Comparison of ENCODE assay signal across 8 cellular contexts in genomic region chr15:52078876-52079700, GRCh38. TPM values are rescaled to one million over a fixed set of nuclear protein-coding genes. Genes with fewer than 3 reads are reported as not detected.
DNase-seq lines count a peak whose midpoint lies in the region; ATAC-seq and TF ChIP-seq lines count a peak whose summit lies in the region.

No MANE protein-coding gene starts in this region.

- POLR2A ChIA-PET in HEK293T (lab: Yijun Ruan, JAX) = interaction anchor here (0.6 to 1.1 kb wide), 2 partner anchors 58 to 107 kb away, joined by 3 to 7 read pairs; partner anchors contain the start of gene LEO1

- no peaks in the 10 kb centered on the region for H3K9me3 Mint-ChIP-seq in CD4-positive, CD25-positive, alpha-beta regulatory T cell
- H3K9me3 Mint-ChIP-seq in activated T-helper 1 cell treated with anti-CD3 and anti-CD28 coated beads, Interleukin-12 subunit alpha, Interleukin-12 subunit beta, Interleukin-2, Interleukin-4 antibody, amounts not matched to agents 30 ng/mL and 10 ng/mL and 1 ng/mL, durations not matched to agents 14 hours and 24 hours and 36 hours = no peaks in the 10 kb centered on the region

- no peaks in the 10 kb centered on the region for H3K27me3 ChIP-seq in CD4-positive, CD25-positive, alpha-beta regulatory T cell (ENCODE audit: control insufficient read depth, insufficient read depth, low read length)
- H3K27me3 ChIP-seq in neutrophil = no peaks in the 10 kb centered on the region

- peak; percentile 71 to 81 (median 75) for DNase-seq in CD4-positive, CD25-positive, alpha-beta regulatory T cell
- DNase-seq in HEK293T (ENCODE audit: extremely low spot score) = peak; percentile 68
- DNase-seq in RPMI7951 (ENCODE audit: low read depth) = peak; percentile 66
- DNase-seq in activated T-helper 1 cell treated with anti-CD3 and anti-CD28 coated beads, Interleukin-12 subunit alpha, Interleukin-12 subunit beta, Interleukin-2, Interleukin-4 antibody, amounts not matched to agents 30 ng/mL and 10 ng/mL and 1 ng/mL, durations not matched to agents 14 hours and 24 hours and 36 hours (ENCODE audit: low spot score) = peak; percentile 61
- peak; percentile 38 for DNase-seq in fibroblast of the conjunctiva (ENCODE audit: low read depth)
- peak; percentile 88 for DNase-seq in superior temporal gyrus (ENCODE audit: extremely low spot score)

- CTCF ChIA-PET in HEK293T (lab: Yijun Ruan, JAX) = interaction anchor here (0.7 to 1.6 kb wide), 8 partner anchors 12 to 141 kb away, joined by 3 to 7 read pairs (median 4); no protein-coding TSS in a partner anchor

- no peaks in the 10 kb centered on the region for H3K36me3 Mint-ChIP-seq in CD4-positive, CD25-positive, alpha-beta regulatory T cell
- no peaks in the 10 kb centered on the region for H3K36me3 Mint-ChIP-seq in activated T-helper 1 cell treated with anti-CD3 and anti-CD28 coated beads, Interleukin-12 subunit alpha, Interleukin-12 subunit beta, Interleukin-2, Interleukin-4 antibody, amounts not matched to agents 30 ng/mL and 10 ng/mL and 1 ng/mL, durations not matched to agents 14 hours and 24 hours and 36 hours (ENCODE audit: low read depth)

- H3K4me1 Mint-ChIP-seq in CD4-positive, CD25-positive, alpha-beta regulatory T cell = peaks cover 0 to 8% (median 4%) of the 10 kb centered on the region in 4 donors
- H3K4me1 Mint-ChIP-seq in activated T-helper 1 cell treated with anti-CD3 and anti-CD28 coated beads, Interleukin-12 subunit alpha, Interleukin-12 subunit beta, Interleukin-2, Interleukin-4 antibody, amounts not matched to agents 30 ng/mL and 10 ng/mL and 1 ng/mL, durations not matched to agents 14 hours and 24 hours and 36 hours (ENCODE audit: low read depth) = peaks cover 38% of the 10 kb centered on the region

- peak; percentile 64 to 72 for ATAC-seq in CD4-positive, CD25-positive, alpha-beta regulatory T cell (ENCODE audit: low read depth in 2 of 2)
- no peak for ATAC-seq in GM18861 (IDR thresholded peaks at IDR 0.05; ENCODE audit: unreplicated experiment)

- no peak overlapping the region for H3K4me3 Mint-ChIP-seq in CD4-positive, CD25-positive, alpha-beta regulatory T cell
- no peak overlapping the region for H3K4me3 Mint-ChIP-seq in activated T-helper 1 cell treated with anti-CD3 and anti-CD28 coated beads, Interleukin-12 subunit alpha, Interleukin-12 subunit beta, Interleukin-2, Interleukin-4 antibody, amounts not matched to agents 30 ng/mL and 10 ng/mL and 1 ng/mL, durations not matched to agents 14 hours and 24 hours and 36 hours

- TF ChIP-seq CTCF in neutrophil (IDR thresholded peaks at IDR 0.05) = peak; percentile 13

- intact Hi-C loops in activated T-helper 1 cell treated with anti-CD3 and anti-CD28 coated beads, Interleukin-12 subunit alpha, Interleukin-12 subunit beta, Interleukin-2, Interleukin-4 antibody, amounts not matched to agents 30 ng/mL and 10 ng/mL and 1 ng/mL, durations not matched to agents 14 hours and 24 hours and 36 hours (cut with micrococcal nuclease) = loop anchor here (1.0 to 5.0 kb wide), 3 partner anchors 57 to 97 kb away; no protein-coding TSS in a partner anchor

- no peaks in the 10 kb centered on the region for H3K4me1 ChIP-seq in CD4-positive, CD25-positive, alpha-beta regulatory T cell (ENCODE audit: control insufficient read depth, insufficient read depth, low read length, poor library complexity, severe bottlenecking)
- no peaks in the 10 kb centered on the region for H3K4me1 ChIP-seq in neutrophil (ENCODE audit: control insufficient read depth in 1 of 2, insufficient read depth in 1 of 2, low read depth in 1 of 2, low read length in 1 of 2)

- H3K27ac Mint-ChIP-seq in CD4-positive, CD25-positive, alpha-beta regulatory T cell = peak overlapping the region in 1 of 3 donors; percentile 27
- H3K27ac Mint-ChIP-seq in activated T-helper 1 cell treated with anti-CD3 and anti-CD28 coated beads, Interleukin-12 subunit alpha, Interleukin-12 subunit beta, Interleukin-2, Interleukin-4 antibody, amounts not matched to agents 30 ng/mL and 10 ng/mL and 1 ng/mL, durations not matched to agents 14 hours and 24 hours and 36 hours = no peak overlapping the region

- peaks cover 6% of the 10 kb centered on the region for H3K27me3 Mint-ChIP-seq in CD4-positive, CD25-positive, alpha-beta regulatory T cell
- H3K27me3 Mint-ChIP-seq in activated T-helper 1 cell treated with anti-CD3 and anti-CD28 coated beads, Interleukin-12 subunit alpha, Interleukin-12 subunit beta, Interleukin-2, Interleukin-4 antibody, amounts not matched to agents 30 ng/mL and 10 ng/mL and 1 ng/mL, durations not matched to agents 14 hours and 24 hours and 36 hours (ENCODE audit: insufficient read depth) = no peaks in the 10 kb centered on the region

- no peaks in the 10 kb centered on the region for H3K36me3 ChIP-seq in CD4-positive, CD25-positive, alpha-beta regulatory T cell (ENCODE audit: control insufficient read depth, insufficient read depth, low read length)
- H3K36me3 ChIP-seq in neutrophil = no peaks in the 10 kb centered on the region

- H3K4me3 ChIP-seq in CD4-positive, CD25-positive, alpha-beta regulatory T cell (ENCODE audit: low read depth, low read length) = no peak overlapping the region
- H3K4me3 ChIP-seq in neutrophil (ENCODE audit: low read depth in 1 of 2, low read length in 1 of 2) = no peak overlapping the region

- no peaks in the 10 kb centered on the region for H3K9me3 ChIP-seq in CD4-positive, CD25-positive, alpha-beta regulatory T cell (ENCODE audit: control insufficient read depth in 2 of 2, low read length in 2 of 2)
- H3K9me3 ChIP-seq in neutrophil = no peaks in the 10 kb centered on the region

- no peak overlapping the region for H3K27ac ChIP-seq in CD4-positive, CD25-positive, alpha-beta regulatory T cell (ENCODE audit: insufficient read depth, low read length, poor library complexity, severe bottlenecking)
- H3K27ac ChIP-seq in neutrophil = no peak overlapping the region

TF ChIP-seq in HEK293T, 16 proteins besides CTCF, POLR2A, EP300 and RAD21:
- TF ChIP-seq ARNT (IDR thresholded peaks at IDR 0.05) (no peak), BHLHE40 (IDR thresholded peaks at IDR 0.05; ENCODE audit: borderline replicate concordance) (no peak), TARDBP (IDR thresholded peaks at IDR 0.05) (no peak), L3MBTL2 (conservative IDR thresholded peaks at IDR 0.05) (no peak), SP1 (IDR thresholded peaks at IDR 0.05) (no peak)

RNA-seq across cellular contexts. Expression of gene BCL2L10, which starts 33.5 kb away (rescaled TPM):
- total RNA-seq in CD4-positive, CD25-positive, alpha-beta regulatory T cell = 0.42 TPM
- polyA plus RNA-seq in CD4-positive, CD25-positive, alpha-beta regulatory T cell = under 1 TPM in 1 of 4 donors, not detected in 3; 0.23 TPM
- total RNA-seq in RPMI7951 (2014; rRNA removed; shearing (Covaris generic)) = 0.96 and 1.5 TPM in 2 replicates
- not detected in 2 replicates for total RNA-seq in activated T-helper 1 cell treated with anti-CD3 and anti-CD28 coated beads, Interleukin-12 subunit alpha, Interleukin-12 subunit beta, Interleukin-2, Interleukin-4 antibody, amounts not matched to agents 30 ng/mL and 10 ng/mL and 1 ng/mL, durations not matched to agents 14 hours and 24 hours and 36 hours

Comparison
In these comparisons a context has a peak if more than half of its experiments do, and no peak if none do; other contexts are left out.
1. DNase-seq: peak in every context shown above with its lines; median percentile 88 in superior temporal gyrus; 75 in CD4-positive, CD25-positive, alpha-beta regulatory T cell; 68 in HEK293T; 66 in RPMI7951; 61 in activated T-helper 1 cell treated with anti-CD3 and anti-CD28 coated beads, Interleukin-12 subunit alpha, Interleukin-12 subunit beta, Interleukin-2, Interleukin-4 antibody, amounts not matched to agents 30 ng/mL and 10 ng/mL and 1 ng/mL, durations not matched to agents 14 hours and 24 hours and 36 hours; 38 in fibroblast of the conjunctiva.